Comparison of ENCODE assay signal across 8 cellular contexts in genomic region chr19:51570962-51571575, GRCh38.
A peak's percentile ranks its signal among the peaks of the same experiment; 100 is the strongest.
DNase-seq lines count a peak whose midpoint lies in the region; ATAC-seq lines count a peak whose summit lies in the region.

Gene ZNF175 (plus strand): TSS chr19:51571283. CDS start chr19:51573330, 2,047 bp downstream.

- peaks cover 33% of the 10 kb centered on the region for H3K4me1 Mint-ChIP-seq in central memory CD8-positive, alpha-beta T cell

- peaks cover 10% of the 10 kb centered on the region for H3K36me3 Mint-ChIP-seq in central memory CD8-positive, alpha-beta T cell (ENCODE audit: insufficient read depth)

- H3K4me3 Mint-ChIP-seq in central memory CD8-positive, alpha-beta T cell, result peak within 1 kb of the TSS; percentile 99

- H3K27me3 Mint-ChIP-seq in central memory CD8-positive, alpha-beta T cell, result peaks cover 3% of the 10 kb centered on the region

- peak; percentile 76 for ATAC-seq in HG03060 (IDR thresholded peaks at IDR 0.05; ENCODE audit: low read depth, unreplicated experiment)
- peak; percentile 92 for ATAC-seq in central memory CD8-positive, alpha-beta T cell (replicated peaks; ENCODE audit: extremely low read depth, poor library complexity, severe bottlenecking)

- H3K27ac Mint-ChIP-seq in central memory CD8-positive, alpha-beta T cell (ENCODE audit: low read depth), result peak within 1 kb of the TSS; percentile 77

- DNase-seq in DMS53 (lab: John Stamatoyannopoulos, UW) (peak; percentile 54), DMS53 treated with DMSO at 0.1 percent for 48 hours (lab: John Stamatoyannopoulos, UW; ENCODE audit: unreplicated experiment) (no peak), NCI-H2196 (lab: John Stamatoyannopoulos, UW; ENCODE audit: unreplicated experiment) (peak; percentile 94), iris pigment epithelial cell (ENCODE audit: low read depth) (peak; percentile 95), smooth muscle cell of the brain vasculature (ENCODE audit: low read depth, low spot score) (peak; percentile 94)
- peak; percentile 44 to 73 (median 60) for DNase-seq in activated CD4-positive, CD25-positive, alpha-beta regulatory T cell (lab: John Stamatoyannopoulos, UW)
- peak; percentile 59 to 61 for DNase-seq in central memory CD8-positive, alpha-beta T cell (ENCODE audit: low spot score in 2 of 2)

- H3K9me3 Mint-ChIP-seq in central memory CD8-positive, alpha-beta T cell, result no peaks in the 10 kb centered on the region
